21 cellular contexts compared by ENCODE assay signal in the genomic region with DNA sequence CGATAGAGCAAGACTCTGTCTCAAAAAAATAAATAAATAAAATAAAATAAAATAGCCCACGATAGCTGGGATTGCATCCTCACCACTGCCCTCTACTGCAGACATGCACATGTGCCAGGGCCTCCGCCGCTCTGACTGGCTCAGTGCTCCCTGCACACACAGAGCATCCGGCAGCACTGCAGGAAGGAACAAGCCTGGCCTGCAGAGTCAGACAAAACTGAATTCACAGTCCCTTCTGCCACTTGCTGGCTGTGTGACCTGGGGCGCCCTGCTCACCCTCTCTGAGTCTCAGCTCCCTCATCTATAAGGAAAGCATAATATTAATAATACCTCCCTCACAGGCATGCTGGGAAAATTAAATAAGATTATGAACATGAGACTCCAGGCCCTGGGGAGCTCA. TPM values are rescaled to one million over a fixed set of nuclear protein-coding genes. Genes with fewer than 3 reads are reported as not detected.
DNase-seq lines count a peak whose midpoint lies in the region; ATAC-seq and TF ChIP-seq lines count a peak whose summit lies in the region.
"Had no signal": no experiment of that assay in that cellular context is flagged by ENCODE, and none has a peak within 500 bp of the region (broad histone marks: within the 10 kb centered on the region; RNA-seq: fewer than 3 reads in every experiment).

No MANE protein-coding gene starts in this region.

- ATAC-seq in SK-N-SH treated with all-trans-retinoic acid at 6 μM for 48 hours (no peak), Panc1 (peak; percentile 60; the same call in 1 of the 2 replicates)
- ATAC-seq in activated T-cell treated with anti-CD3 and anti-CD28 coated beads, Interleukin-2, amount 50 U/mL, for 72 hours (replicated peaks in 1 of 2) = no peak
- ATAC-seq: CD8-positive, alpha-beta T cell had no signal

- in situ Hi-C loops in Panc1 (cut with HindIII; ENCODE audit: low pct_unique_long_range_greater_than_20kb, low sequenced_read_pairs) = no loop called here

- CTCF ChIA-PET in SK-N-SH (lab: Yijun Ruan, JAX) = interaction anchor here (1.2 to 2.2 kb wide), 5 partner anchors 15 to 496 kb away, joined by 3 to 9 read pairs (median 5); no protein-coding TSS in a partner anchor
- CTCF ChIA-PET in Panc1 (lab: Charles Lee) = no interaction called here

- DNase-seq in SK-N-SH = peak; percentile 32
- DNase-seq in Panc1 (ENCODE audit: low read depth, low spot score) = no peak
- peak; percentile 3 for DNase-seq in cerebellar cortex (ENCODE audit: low spot score)
- DNase-seq in type B pancreatic cell (ENCODE audit: extremely low spot score, unreplicated experiment) = peak; percentile 55
- no peak for DNase-seq in DMS53 treated with DMSO at 0.1 percent for 48 hours (lab: John Stamatoyannopoulos, UW; ENCODE audit: unreplicated experiment)
- no peak for DNase-seq in stimulated activated CD8-positive, alpha-beta memory T cell treated with anti-CD3 and anti-CD28 coated beads, Interleukin-4, amount 100 ng/mL, for 48 hours
- no peak for DNase-seq in activated T-cell treated with anti-CD3 and anti-CD28 coated beads, Interleukin-2, amount 50 U/mL, for 72 hours
- DNase-seq: BE2C; CD8-positive, alpha-beta T cell; DMS53; NCI-H1105 treated with DMSO at 0.1 percent for 48 hours; NCI-H1694; NCI-H2081 treated with DMSO at 0.1 percent for 48 hours; NCI-H446 treated with DMSO at 0.1 percent for 48 hours; NCI-H69; SIG-M5 had no signal

- no peak overlapping the region for H3K4me3 ChIP-seq in SK-N-SH (ENCODE audit: low read depth in 2 of 2, low read length in 1 of 2)
- no peak overlapping the region for H3K4me3 ChIP-seq in Panc1 (ENCODE audit: low read depth in 2 of 2, low read length in 2 of 2)

- POLR2A ChIA-PET in SK-N-SH (lab: Yijun Ruan, JAX) = no interaction called here
- POLR2A ChIA-PET in Panc1 (lab: Charles Lee) = no interaction called here

- H3K9ac ChIP-seq in SK-N-SH = no peak overlapping the region

- intact Hi-C loops in Panc1 (cut with micrococcal nuclease; ENCODE audit: unreplicated experiment) = no loop called here

- peaks cover 16% of the 10 kb centered on the region for H3K27me3 Mint-ChIP-seq in type B pancreatic cell
- H3K27me3 Mint-ChIP-seq in activated T-cell treated with anti-CD3 and anti-CD28 coated beads, Interleukin-2, amount 50 U/mL, for 72 hours (ENCODE audit: low read depth) = peaks cover 22% of the 10 kb centered on the region

- H3K79me2 ChIP-seq in SK-N-SH (ENCODE audit: insufficient read depth) = no peaks in the 10 kb centered on the region

- H3K27me3 ChIP-seq in SK-N-SH (ENCODE audit: insufficient read depth) = no peaks in the 10 kb centered on the region
- H3K27me3 ChIP-seq in Panc1 (ENCODE audit: control insufficient read depth, insufficient read depth, low read length) = no peaks in the 10 kb centered on the region; the same call in 1 of the 2 replicates
- H3K27me3 ChIP-seq: BE2C had no signal

- no peak overlapping the region for H3K4me3 Mint-ChIP-seq in type B pancreatic cell
- H3K4me3 Mint-ChIP-seq in activated T-cell treated with anti-CD3 and anti-CD28 coated beads, Interleukin-2, amount 50 U/mL, for 72 hours = no peak overlapping the region
- H3K4me3 Mint-ChIP-seq: CD8-positive, alpha-beta T cell had no signal

- no TSS peak for BruUV-seq in Panc1 (replicated peaks; lab: Mats Ljungman, UMichigan)

- H3K36me3 Mint-ChIP-seq in type B pancreatic cell = no peaks in the 10 kb centered on the region
- H3K36me3 Mint-ChIP-seq in activated T-cell treated with anti-CD3 and anti-CD28 coated beads, Interleukin-2, amount 50 U/mL, for 72 hours (ENCODE audit: insufficient read depth in 2 of 2) = no peaks in the 10 kb centered on the region
- H3K36me3 Mint-ChIP-seq: CD8-positive, alpha-beta T cell had no signal

- no peak overlapping the region for H3K4me2 ChIP-seq in SK-N-SH

- H4K20me1 ChIP-seq in SK-N-SH (ENCODE audit: insufficient read depth) = no peaks in the 10 kb centered on the region

- TF ChIP-seq EP300 in SK-N-SH (IDR thresholded peaks at IDR 0.05; ENCODE audit: borderline replicate concordance in 1 of 2, low read depth in 1 of 2, low read length in 1 of 2) = no peak

- H3K36me3 ChIP-seq in SK-N-SH (replicated peaks in 1 of 2; ENCODE audit: control insufficient read depth in 1 of 2, insufficient read depth in 2 of 2, low read length in 1 of 2) (no peaks in the 10 kb centered on the region), Panc1 (ENCODE audit: control insufficient read depth, insufficient read depth, low read length) (no peaks in the 10 kb centered on the region)
- H3K36me3 ChIP-seq: BE2C had no signal

- H3K9me3 ChIP-seq in SK-N-SH = no peaks in the 10 kb centered on the region
- no peaks in the 10 kb centered on the region for H3K9me3 ChIP-seq in Panc1 (ENCODE audit: control insufficient read depth, insufficient read depth, low read depth, low read length)
- H3K9me3 ChIP-seq: BE2C had no signal

- H3K4me1 Mint-ChIP-seq in type B pancreatic cell (ENCODE audit: unreplicated experiment) = no peaks in the 10 kb centered on the region
- H3K4me1 Mint-ChIP-seq in activated T-cell treated with anti-CD3 and anti-CD28 coated beads, Interleukin-2, amount 50 U/mL, for 72 hours (ENCODE audit: low read depth) = no peaks in the 10 kb centered on the region

- H3K4me1 ChIP-seq in SK-N-SH (ENCODE audit: control insufficient read depth in 1 of 2, insufficient read depth in 2 of 2, low read depth in 1 of 2, low read length in 1 of 2) (no peaks in the 10 kb centered on the region), Panc1 (ENCODE audit: control insufficient read depth, insufficient read depth, low read length) (no peaks in the 10 kb centered on the region)
- H3K4me1 ChIP-seq: BE2C had no signal

- no peaks in the 10 kb centered on the region for H3K9me2 ChIP-seq in SK-N-SH

- H3K27ac ChIP-seq in SK-N-SH (ENCODE audit: low read depth in 2 of 2, low read length in 1 of 2) (no peak overlapping the region), Panc1 (ENCODE audit: low read length) (no peak overlapping the region)
- H3K27ac ChIP-seq: RWPE1 had no signal

- TF ChIP-seq CTCF in SK-N-SH (IDR thresholded peaks at IDR 0.05) (no peak), Panc1 (IDR thresholded peaks at IDR 0.05) (no peak), type B pancreatic cell (conservative IDR thresholded peaks at IDR 0.05) (no peak)

- TF ChIP-seq RAD21 in SK-N-SH (IDR thresholded peaks at IDR 0.05; ENCODE audit: low read length) = 0 out of 2 replicates have a peak, but pooled peaks have one; percentile 16

- WGBS in SK-N-SH (ENCODE audit: low lambda C conversion rate) = 62% methylated on average over 5 of the region's 6 CpGs

- H3K9me3 Mint-ChIP-seq in type B pancreatic cell = no peaks in the 10 kb centered on the region
- no peaks in the 10 kb centered on the region for H3K9me3 Mint-ChIP-seq in activated T-cell treated with anti-CD3 and anti-CD28 coated beads, Interleukin-2, amount 50 U/mL, for 72 hours
- H3K9me3 Mint-ChIP-seq: CD8-positive, alpha-beta T cell had no signal

- no peaks in the 10 kb centered on the region for H3F3A ChIP-seq in SK-N-SH (replicated peaks; ENCODE audit: insufficient read depth)

- no peak overlapping the region for H2AFZ ChIP-seq in SK-N-SH (ENCODE audit: low read depth)

- no peak overlapping the region for H3K27ac Mint-ChIP-seq in type B pancreatic cell
- H3K27ac Mint-ChIP-seq in activated T-cell treated with anti-CD3 and anti-CD28 coated beads, Interleukin-2, amount 50 U/mL, for 72 hours = no peak overlapping the region
- H3K27ac Mint-ChIP-seq: CD8-positive, alpha-beta T cell had no signal

TF ChIP-seq in SK-N-SH, 30 proteins besides CTCF, POLR2A, EP300 and RAD21 (continues in another document):
- no peak for TF ChIP-seq RFX5 (IDR thresholded peaks at IDR 0.05; ENCODE audit: low read length)
- no peak for TF ChIP-seq EZH2phosphoT487 (IDR thresholded peaks at IDR 0.05; ENCODE audit: borderline replicate concordance, low read depth)
- no peak for TF ChIP-seq JUND (IDR thresholded peaks at IDR 0.05)
- TF ChIP-seq GATA2 (CRISPR knock-in tag; IDR thresholded peaks at IDR 0.05) = no peak
- TF ChIP-seq RCOR1 (IDR thresholded peaks at IDR 0.05; ENCODE audit: low read length) = no peak
- TF ChIP-seq CHD2 (IDR thresholded peaks at IDR 0.05; ENCODE audit: low read length, partially characterized antibody) = no peak
- TF ChIP-seq TCF12 (IDR thresholded peaks at IDR 0.05) = no peak
- TF ChIP-seq YY1 (IDR thresholded peaks at IDR 0.05; ENCODE audit: low read depth) = no peak

TF ChIP-seq in SK-N-SH treated with all-trans-retinoic acid at 6 μM for 48 hours, 23 proteins besides CTCF, POLR2A, EP300 and RAD21:
- TF ChIP-seq RARB (CRISPR knock-in tag; IDR thresholded peaks at IDR 0.05) (no peak), ESRRG (CRISPR knock-in tag; IDR thresholded peaks at IDR 0.05) (no peak)
- TF ChIP-seq, protein P1, sequence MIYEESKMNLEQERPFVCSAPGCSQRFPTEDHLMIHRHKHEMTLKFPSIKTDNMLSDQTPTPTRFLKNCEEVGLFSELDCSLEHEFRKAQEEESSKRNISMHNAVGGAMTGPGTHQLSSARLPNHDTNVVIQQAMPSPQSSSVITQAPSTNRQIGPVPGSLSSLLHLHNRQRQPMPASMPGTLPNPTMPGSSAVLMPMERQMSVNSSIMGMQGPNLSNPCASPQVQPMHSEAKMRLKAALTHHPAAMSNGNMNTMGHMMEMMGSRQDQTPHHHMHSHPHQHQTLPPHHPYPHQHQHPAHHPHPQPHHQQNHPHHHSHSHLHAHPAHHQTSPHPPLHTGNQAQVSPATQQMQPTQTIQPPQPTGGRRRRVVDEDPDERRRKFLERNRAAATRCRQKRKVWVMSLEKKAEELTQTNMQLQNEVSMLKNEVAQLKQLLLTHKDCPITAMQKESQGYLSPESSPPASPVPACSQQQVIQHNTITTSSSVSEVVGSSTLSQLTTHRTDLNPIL (CRISPR knock-in tag; IDR thresholded peaks at IDR 0.05; ENCODE audit: low read depth) = no peak
TF ChIP-seq in SK-N-SH treated with all-trans-retinoic acid at 6 μM for 48 hours: peak in this region for 0.

RNA-seq across cellular contexts. Expression of a gene that starts 35.4 kb away (rescaled TPM):
- polyA plus RNA-seq in SK-N-SH (2012; rRNA removed) = 0.02 TPM in 1 of 2 replicates, not detected in the other
- polyA plus RNA-seq in SK-N-SH (2012; cell fraction: cytosol; rRNA removed) = under 0.01 and 0.01 TPM in 2 replicates
- 0.08 TPM in 2 replicates for polyA plus RNA-seq in SK-N-SH (2012; cell fraction: nucleus; rRNA removed)
- total RNA-seq in Panc1 (2021; ENCODE audit: unreplicated experiment) = not detected
- polyA plus RNA-seq in Panc1 (2012; ENCODE audit: insufficient read length) = not detected
- total RNA-seq in type B pancreatic cell (ENCODE audit: low replicate concordance) = 0.48 and 1.8 TPM in 2 replicates
- total RNA-seq in activated T-cell treated with anti-CD3 and anti-CD28 coated beads, Interleukin-2, amount 50 U/mL, for 72 hours = not detected
- total RNA-seq: CD8-positive, alpha-beta T cell; H4; OCI-LY7 had no signal

RNA-seq across cellular contexts. Expression of a gene that starts 47.1 kb away (rescaled TPM):
- polyA plus RNA-seq in SK-N-SH (2012; rRNA removed) = not detected in 2 replicates
- polyA plus RNA-seq in SK-N-SH (2012; cell fraction: cytosol; rRNA removed) = not detected in 2 replicates
- polyA plus RNA-seq in SK-N-SH (2012; cell fraction: nucleus; rRNA removed) = not detected in 2 replicates
- not detected for total RNA-seq in Panc1 (2021; ENCODE audit: unreplicated experiment)
- polyA plus RNA-seq in Panc1 (2012; ENCODE audit: insufficient read length) = not detected
- not detected in 2 replicates for total RNA-seq in type B pancreatic cell (ENCODE audit: low replicate concordance)
- total RNA-seq in activated T-cell treated with anti-CD3 and anti-CD28 coated beads, Interleukin-2, amount 50 U/mL, for 72 hours = not detected
- total RNA-seq: A172; CD8-positive, alpha-beta T cell; H4; OCI-LY7 had no signal

Comparison
In these comparisons a context has a peak if more than half of its experiments do, and no peak if none do; other contexts are left out.
1. DNase-seq: peak in SK-N-SH (single experiment), cerebellar cortex (single experiment) and type B pancreatic cell (single experiment); none in Panc1 (single experiment), DMS53 treated with DMSO at 0.1 percent for 48 hours (single experiment), stimulated activated CD8-positive, alpha-beta memory T cell treated with anti-CD3 and anti-CD28 coated beads, Interleukin-4, amount 100 ng/mL, for 48 hours (single experiment) and activated T-cell treated with anti-CD3 and anti-CD28 coated beads, Interleukin-2, amount 50 U/mL, for 72 hours (0 of 2).